ENCODE assay signal across 10 cellular contexts in genomic region chr5:132782101-132782500, GRCh38. TPM values are rescaled to one million over a fixed set of nuclear protein-coding genes. Genes with fewer than 3 reads are reported as not detected.
A peak's percentile ranks its signal among the peaks of the same experiment; 100 is the strongest.
DNase-seq lines count a peak whose midpoint lies in the region; ATAC-seq and TF ChIP-seq lines count a peak whose summit lies in the region.
"Had no signal": no experiment of that assay in that cellular context is flagged by ENCODE, and none has a peak within 500 bp of the region (broad histone marks: within the 10 kb centered on the region; RNA-seq: fewer than 3 reads in every experiment).

No MANE protein-coding gene starts in this region.

- TF ChIP-seq CTCF in HFFc6 (IDR thresholded peaks at IDR 0.05) (no peak), RWPE1 (conservative IDR thresholded peaks at IDR 0.05; ENCODE audit: low read depth) (no peak)

- POLR2A ChIA-PET in RWPE1 (lab: Yijun Ruan, JAX; ENCODE audit: low non-redundant PET): no interaction called here

- CTCF ChIA-PET in RWPE1 (lab: Yijun Ruan, JAX): interaction anchor here (0.7 kb wide), 1 partner anchor 821 kb away, joined by 4 read pairs; no protein-coding TSS in a partner anchor
- CTCF ChIA-PET in activated CD8-positive, alpha-beta memory T cell treated with anti-CD3 and anti-CD28 coated beads, Interleukin-2, amount 10 ng/mL, durations not matched to agents 7 days and 5 days (lab: Charles Lee): interaction anchor here (0.7 to 1.3 kb wide), 2 partner anchors 8 to 35 kb away, joined by 3 read pairs; no protein-coding TSS in a partner anchor

- H3K9ac ChIP-seq in skeletal muscle satellite cell (ENCODE audit: low read depth, low read length): no peak overlapping the region

- no peaks in the 10 kb centered on the region for H3K27me3 ChIP-seq in skeletal muscle satellite cell (ENCODE audit: control insufficient read depth, insufficient read depth, low read length)

- peak overlapping the region; percentile 9 for H3K4me2 ChIP-seq in skeletal muscle satellite cell (ENCODE audit: low read length)

- H3K27ac ChIP-seq in RWPE1: no peak overlapping the region
- H3K27ac ChIP-seq in epithelial cell of prostate: peak overlapping the region; percentile 24

- no peaks in the 10 kb centered on the region for H3K36me3 Mint-ChIP-seq in HFFc6 (ENCODE audit: low read depth)
- no peaks in the 10 kb centered on the region for H3K36me3 Mint-ChIP-seq in activated CD8-positive, alpha-beta memory T cell treated with anti-CD3 and anti-CD28 coated beads, Interleukin-2, amount 10 ng/mL, durations not matched to agents 7 days and 5 days

- DNase-seq in HFFc6: peak; percentile 39
- peak; percentile 57 for DNase-seq in RWPE1 (ENCODE audit: low spot score)
- no peak for DNase-seq in epithelial cell of prostate (ENCODE audit: low read depth, low spot score)
- DNase-seq in activated CD8-positive, alpha-beta memory T cell treated with anti-CD3 and anti-CD28 coated beads, Interleukin-2, amount 10 ng/mL, durations not matched to agents 7 days and 5 days: no peak
- no peak for DNase-seq in stimulated activated CD4-positive, alpha-beta T cell treated with anti-CD3 and anti-CD28 coated beads, Interleukin-4, amount 100 ng/mL, for 24 hours
- DNase-seq: activated T-cell treated with anti-CD3 and anti-CD28 coated beads for 4 hours; naive B cell; stimulated activated naive CD8-positive, alpha-beta T cell treated with anti-CD3 and anti-CD28 coated beads, Interleukin-15, amount 100 ng/mL, for 72 hours had no signal

- no peaks in the 10 kb centered on the region for H3K9me3 ChIP-seq in skeletal muscle satellite cell (replicated peaks; ENCODE audit: low read length)

- H3K4me3 ChIP-seq in skeletal muscle satellite cell (ENCODE audit: low read length): peak overlapping the region; percentile 5

- H3K36me3 ChIP-seq in skeletal muscle satellite cell (ENCODE audit: insufficient read depth, low read length): no peaks in the 10 kb centered on the region

- H3K27me3 Mint-ChIP-seq in HFFc6 (ENCODE audit: insufficient read depth): no peaks in the 10 kb centered on the region
- H3K27me3 Mint-ChIP-seq in activated CD8-positive, alpha-beta memory T cell treated with anti-CD3 and anti-CD28 coated beads, Interleukin-2, amount 10 ng/mL, durations not matched to agents 7 days and 5 days: peaks cover 33% of the 10 kb centered on the region

- peaks cover 17% of the 10 kb centered on the region for H3K4me1 ChIP-seq in skeletal muscle satellite cell (ENCODE audit: control insufficient read depth, insufficient read depth, low read length)

- no peak for ATAC-seq in HG03175 (IDR thresholded peaks at IDR 0.05; ENCODE audit: unreplicated experiment)
- ATAC-seq in activated CD8-positive, alpha-beta memory T cell treated with anti-CD3 and anti-CD28 coated beads, Interleukin-2, amount 10 ng/mL, durations not matched to agents 7 days and 5 days: no peak
- ATAC-seq: stimulated activated naive CD8-positive, alpha-beta T cell treated with anti-CD3 and anti-CD28 coated beads, Interleukin-15, amount 100 ng/mL, for 72 hours had no signal

- peak overlapping the region; percentile 81 for H3K27ac Mint-ChIP-seq in HFFc6
- no peak overlapping the region for H3K27ac Mint-ChIP-seq in activated CD8-positive, alpha-beta memory T cell treated with anti-CD3 and anti-CD28 coated beads, Interleukin-2, amount 10 ng/mL, durations not matched to agents 7 days and 5 days
- H3K27ac Mint-ChIP-seq: naive B cell; stimulated activated naive CD8-positive, alpha-beta T cell treated with anti-CD3 and anti-CD28 coated beads, Interleukin-15, amount 100 ng/mL, for 72 hours had no signal

- H3K9me3 Mint-ChIP-seq in HFFc6: no peaks in the 10 kb centered on the region
- no peaks in the 10 kb centered on the region for H3K9me3 Mint-ChIP-seq in activated CD8-positive, alpha-beta memory T cell treated with anti-CD3 and anti-CD28 coated beads, Interleukin-2, amount 10 ng/mL, durations not matched to agents 7 days and 5 days (ENCODE audit: low read depth)
- H3K9me3 Mint-ChIP-seq: stimulated activated naive CD8-positive, alpha-beta T cell treated with anti-CD3 and anti-CD28 coated beads, Interleukin-15, amount 100 ng/mL, for 72 hours had no signal

- peak overlapping the region; percentile 30 for H3K4me3 Mint-ChIP-seq in HFFc6
- H3K4me3 Mint-ChIP-seq in activated CD8-positive, alpha-beta memory T cell treated with anti-CD3 and anti-CD28 coated beads, Interleukin-2, amount 10 ng/mL, durations not matched to agents 7 days and 5 days: no peak overlapping the region
- H3K4me3 Mint-ChIP-seq: naive B cell; stimulated activated naive CD8-positive, alpha-beta T cell treated with anti-CD3 and anti-CD28 coated beads, Interleukin-15, amount 100 ng/mL, for 72 hours had no signal

- H3K4me1 Mint-ChIP-seq in HFFc6 (ENCODE audit: low read depth): peaks cover 48% of the 10 kb centered on the region
- H3K4me1 Mint-ChIP-seq in activated CD8-positive, alpha-beta memory T cell treated with anti-CD3 and anti-CD28 coated beads, Interleukin-2, amount 10 ng/mL, durations not matched to agents 7 days and 5 days: peaks cover 18% of the 10 kb centered on the region

RNA-seq across cellular contexts. Expression of gene SEPTIN8, which starts 5.1 kb away (rescaled TPM):
- 10 to 100 TPM; 53.9 to 67.1 (median 59.2) TPM for total RNA-seq in HFFc6 (2021; fragmentation: NEBNext Ultra II Directional; extraction: Animal tissue kit (Norgen Biotek cat#: 25700))
- total RNA-seq in skeletal muscle satellite cell (2012; rRNA removed): 24.7 and 30.4 TPM in 2 replicates
- total RNA-seq in activated CD8-positive, alpha-beta memory T cell treated with anti-CD3 and anti-CD28 coated beads, Interleukin-2, amount 10 ng/mL, durations not matched to agents 7 days and 5 days: 10 to 100 TPM; 43.7 to 57.3 TPM

RNA-seq across cellular contexts. Expression of gene SOWAHA, which starts 31.0 kb away (rescaled TPM):
- total RNA-seq in HFFc6 (2021; fragmentation: NEBNext Ultra II Directional; extraction: Animal tissue kit (Norgen Biotek cat#: 25700)): not detected
- not detected in 2 replicates for total RNA-seq in skeletal muscle satellite cell (2012; rRNA removed)
- total RNA-seq in activated CD8-positive, alpha-beta memory T cell treated with anti-CD3 and anti-CD28 coated beads, Interleukin-2, amount 10 ng/mL, durations not matched to agents 7 days and 5 days: under 1 TPM in 1 of 2 experiments, not detected in 1; 0.42 TPM

RNA-seq across cellular contexts. Expression of gene CCNI2, which starts 34.9 kb away (rescaled TPM):
- total RNA-seq in HFFc6 (2021; fragmentation: NEBNext Ultra II Directional; extraction: Animal tissue kit (Norgen Biotek cat#: 25700)): not detected
- total RNA-seq in skeletal muscle satellite cell (2012; rRNA removed): not detected in 2 replicates
- 10 to 100 TPM; 16.7 to 52.5 TPM for total RNA-seq in activated CD8-positive, alpha-beta memory T cell treated with anti-CD3 and anti-CD28 coated beads, Interleukin-2, amount 10 ng/mL, durations not matched to agents 7 days and 5 days

RNA-seq across cellular contexts. Expression of gene KIF3A, which starts 44.8 kb away (rescaled TPM):
- 10 to 100 TPM; 12.9 to 15.4 (median 14.9) TPM for total RNA-seq in HFFc6 (2021; fragmentation: NEBNext Ultra II Directional; extraction: Animal tissue kit (Norgen Biotek cat#: 25700))
- total RNA-seq in skeletal muscle satellite cell (2012; rRNA removed): 4.8 and 5.2 TPM in 2 replicates
- 10 to 100 TPM; 18.2 to 38.8 TPM for total RNA-seq in activated CD8-positive, alpha-beta memory T cell treated with anti-CD3 and anti-CD28 coated beads, Interleukin-2, amount 10 ng/mL, durations not matched to agents 7 days and 5 days

RNA-seq across cellular contexts. Expression of gene SHROOM1, which starts 48.3 kb away (rescaled TPM):
- total RNA-seq in HFFc6 (2021; fragmentation: NEBNext Ultra II Directional; extraction: Animal tissue kit (Norgen Biotek cat#: 25700)): 10 to 100 TPM in 1 of 6 experiments, 1 to 10 TPM in 5; 7.8 to 12.2 (median 8.6) TPM
- 2.4 and 20.5 TPM in 2 replicates for total RNA-seq in skeletal muscle satellite cell (2012; rRNA removed)
- 10 to 100 TPM in 1 of 2 experiments, 1 to 10 TPM in 1; 4.4 to 11.5 TPM for total RNA-seq in activated CD8-positive, alpha-beta memory T cell treated with anti-CD3 and anti-CD28 coated beads, Interleukin-2, amount 10 ng/mL, durations not matched to agents 7 days and 5 days

Comparison
In these comparisons a context has a peak if more than half of its experiments do, and no peak if none do; other contexts are left out.
1. DNase-seq: peak in HFFc6 (single experiment) and RWPE1 (single experiment); none in epithelial cell of prostate (single experiment), activated CD8-positive, alpha-beta memory T cell treated with anti-CD3 and anti-CD28 coated beads, Interleukin-2, amount 10 ng/mL, durations not matched to agents 7 days and 5 days (single experiment) and stimulated activated CD4-positive, alpha-beta T cell treated with anti-CD3 and anti-CD28 coated beads, Interleukin-4, amount 100 ng/mL, for 24 hours (single experiment).
2. RNA of gene CCNI2, which starts 34.9 kb away (total RNA-seq): 16.7 to 52.5 TPM in activated CD8-positive, alpha-beta memory T cell treated with anti-CD3 and anti-CD28 coated beads, Interleukin-2, amount 10 ng/mL, durations not matched to agents 7 days and 5 days; not detected in HFFc6; every median in the first group is over 10 times any median in the second.